Comparison of ENCODE assay signal across 33 cellular contexts in genomic region chr17:20994779-20995149, GRCh38.
"Had no signal": no experiment of that assay in that cellular context is flagged by ENCODE, and none has a peak within 500 bp of the region (broad histone marks: within the 10 kb centered on the region; RNA-seq: fewer than 3 reads in every experiment).

No MANE protein-coding gene starts in this region.

- H3K4me3 ChIP-seq: ascending aorta, cardiac muscle cell, K562, PC-9 had no signal

- H3K27ac ChIP-seq: ascending aorta, PC-9, RWPE1, WERI-Rb-1 had no signal

- ATAC-seq: activated CD8-positive, alpha-beta T cell treated with anti-CD3 and anti-CD28 coated beads, Interleukin-2, amount 10 ng/mL, durations not matched to agents 7 days and 5 days; K562; Right ventricle myocardium inferior had no signal

- H3K9me3 Mint-ChIP-seq: activated naive CD4-positive, alpha-beta T cell treated with anti-CD3 and anti-CD28 coated beads, Interleukin-2, amount 50 U/mL, for 24 hours; activated naive CD8-positive, alpha-beta T cell treated with anti-CD3 and anti-CD28 coated beads, Interleukin-2, amount 10 ng/mL, durations not matched to agents 7 days and 5 days; central memory CD8-positive, alpha-beta T cell had no signal

- H3K4me2 ChIP-seq: PC-9 had no signal

- H3K27me3 ChIP-seq: ascending aorta, cardiac muscle cell had no signal

- H3K36me3 Mint-ChIP-seq: activated naive CD4-positive, alpha-beta T cell treated with anti-CD3 and anti-CD28 coated beads, Interleukin-2, amount 50 U/mL, for 24 hours; activated naive CD8-positive, alpha-beta T cell treated with anti-CD3 and anti-CD28 coated beads, Interleukin-2, amount 10 ng/mL, durations not matched to agents 7 days and 5 days had no signal

- H2AFZ ChIP-seq: PC-9 had no signal

- H3K27ac Mint-ChIP-seq: activated CD8-positive, alpha-beta T cell treated with anti-CD3 and anti-CD28 coated beads, Interleukin-2, amount 10 ng/mL, durations not matched to agents 7 days and 5 days; activated naive CD4-positive, alpha-beta T cell treated with anti-CD3 and anti-CD28 coated beads, Interleukin-2, amount 50 U/mL, for 24 hours; activated naive CD8-positive, alpha-beta T cell treated with anti-CD3 and anti-CD28 coated beads, Interleukin-2, amount 10 ng/mL, durations not matched to agents 7 days and 5 days had no signal

- DNase-seq: activated CD4-positive, alpha-beta T cell treated with anti-CD3 and anti-CD28 coated beads for 1 hour; activated CD4-positive, alpha-beta T cell treated with anti-CD3 and anti-CD28 coated beads for 48 hours; activated CD4-positive, alpha-beta T cell treated with anti-CD3 and anti-CD28 coated beads, Interleukin-2, amount 50 U/mL, for 48 hours; activated CD4-positive, CD25-positive, alpha-beta regulatory T cell; activated CD8-positive, alpha-beta T cell treated with anti-CD3 and anti-CD28 coated beads, Interleukin-2, amount 10 ng/mL, durations not matched to agents 7 days and 5 days; activated gamma-delta T cell; activated naive CD4-positive, alpha-beta T cell treated with Interleukin-2 at 50 U/mL for 16 hours; activated naive CD8-positive, alpha-beta T cell treated with anti-CD3 and anti-CD28 coated beads, Interleukin-2, amount 10 ng/mL, durations not matched to agents 7 days and 5 days; amygdala; NCI-H1092 treated with DMSO at 0.1 percent for 48 hours; NCI-H1417; NCI-H146; NCI-H187; NCI-H2029 treated with DMSO at 0.1 percent for 48 hours; NCI-H2107; NCI-H2171 treated with DMSO at 0.1 percent for 48 hours; NCI-H2227 treated with DMSO at 0.1 percent for 48 hours; NCI-H446; NCI-H510A treated with DMSO at 0.1 percent for 48 hours; NCI-H69; NCI-H82; NK-92 treated with Interleukin-12 subunit alpha and Interleukin-12 subunit beta, amount 100 ng/mL, for 24 hours; SIG-M5; T1000; WERI-Rb-1 had no signal

- H3K27me3 Mint-ChIP-seq: activated naive CD4-positive, alpha-beta T cell treated with anti-CD3 and anti-CD28 coated beads, Interleukin-2, amount 50 U/mL, for 24 hours; activated naive CD8-positive, alpha-beta T cell treated with anti-CD3 and anti-CD28 coated beads, Interleukin-2, amount 10 ng/mL, durations not matched to agents 7 days and 5 days; central memory CD8-positive, alpha-beta T cell had no signal

- H3K4me3 Mint-ChIP-seq: activated CD8-positive, alpha-beta T cell treated with anti-CD3 and anti-CD28 coated beads, Interleukin-2, amount 10 ng/mL, durations not matched to agents 7 days and 5 days; activated naive CD4-positive, alpha-beta T cell treated with anti-CD3 and anti-CD28 coated beads, Interleukin-2, amount 50 U/mL, for 24 hours; activated naive CD8-positive, alpha-beta T cell treated with anti-CD3 and anti-CD28 coated beads, Interleukin-2, amount 10 ng/mL, durations not matched to agents 7 days and 5 days; central memory CD8-positive, alpha-beta T cell had no signal

- H3K9me3 ChIP-seq: ascending aorta had no signal
